Comparison of ENCODE assay signal across 10 cellular contexts in the genomic region with DNA sequence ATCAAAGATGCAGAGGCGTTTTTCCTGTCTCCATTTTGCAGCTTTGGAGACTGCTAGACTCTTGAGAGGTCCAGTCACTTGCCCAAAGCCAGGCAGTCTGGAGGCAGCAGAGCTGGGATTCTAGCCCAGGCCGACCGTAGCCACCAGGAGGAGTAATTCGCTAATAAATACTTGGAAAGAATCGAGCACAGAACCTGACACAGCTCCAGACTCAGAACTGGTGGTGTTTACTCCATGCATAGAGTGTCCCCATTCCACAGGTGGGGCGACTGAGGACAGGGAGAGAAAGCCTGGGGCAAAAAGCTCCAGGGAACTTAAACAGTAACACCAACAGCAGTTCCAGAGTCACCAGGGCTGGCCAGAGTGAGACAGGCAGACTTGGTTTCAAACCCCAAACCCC. TPM values are rescaled to one million over a fixed set of nuclear protein-coding genes. Genes with fewer than 3 reads are reported as not detected.
A peak's percentile ranks its signal among the peaks of the same experiment; 100 is the strongest.
DNase-seq lines count a peak whose midpoint lies in the region; ATAC-seq and TF ChIP-seq lines count a peak whose summit lies in the region.
"Had no signal": no experiment of that assay in that cellular context is flagged by ENCODE, and none has a peak within 500 bp of the region (broad histone marks: within the 10 kb centered on the region; RNA-seq: fewer than 3 reads in every experiment).

No MANE protein-coding gene starts in this region.

- H3K9me3 ChIP-seq in NT2/D1 (ENCODE audit: insufficient read depth, low read length) (no peaks in the 10 kb centered on the region), endodermal cell (ENCODE audit: control insufficient read depth, low read length) (no peaks in the 10 kb centered on the region)
- H3K9me3 ChIP-seq: gastrocnemius medialis, neutrophil, SJCRH30 had no signal

- H3K27me3 ChIP-seq in GM06990 (replicated peaks; ENCODE audit: control insufficient read depth, insufficient read depth, low read length) (no peaks in the 10 kb centered on the region; the same call in none of the 2 replicates), NT2/D1 (ENCODE audit: insufficient read depth, insufficient read length) (peaks cover 65% of the 10 kb centered on the region), endodermal cell (ENCODE audit: control insufficient read depth, insufficient read depth, low read length, poor library complexity, severe bottlenecking) (peaks cover 38% of the 10 kb centered on the region)

- peak overlapping the region; percentile 98 for H3K27ac ChIP-seq in endodermal cell (ENCODE audit: low read depth, low read length)
- H3K27ac ChIP-seq: gastrocnemius medialis, neutrophil, SJCRH30 had no signal

- H3K9ac ChIP-seq in NT2/D1 (ENCODE audit: insufficient read length, low read depth) (peak overlapping the region; percentile 68), endodermal cell (ENCODE audit: extremely low read depth, low read length, poor library complexity, severe bottlenecking) (no peak overlapping the region)

- H3K36me3 Mint-ChIP-seq in endodermal cell (ENCODE audit: low read depth) (no peaks in the 10 kb centered on the region), osteocyte (ENCODE audit: unreplicated experiment) (no peaks in the 10 kb centered on the region)

- no peak for ATAC-seq in GM19467 (IDR thresholded peaks at IDR 0.05; ENCODE audit: unreplicated experiment)

- H3K4me3 ChIP-seq in GM06990 (replicated peaks; ENCODE audit: low read depth, low read length) (no peak overlapping the region), NT2/D1 (ENCODE audit: insufficient read length, low read depth) (no peak overlapping the region), endodermal cell (ENCODE audit: low read length) (no peak overlapping the region)
- H3K4me3 ChIP-seq: gastrocnemius medialis, SJCRH30 had no signal

- DNase-seq in GM06990 (ENCODE audit: extremely low read depth, insufficient read length) (no peak), NT2/D1 (ENCODE audit: low read depth, low spot score) (no peak), endodermal cell (peak; percentile 79), osteocyte (ENCODE audit: extremely low spot score, unreplicated experiment) (no peak), dedifferentiated amniotic fluid mesenchymal stem cell (ENCODE audit: extremely low spot score) (no peak), KG1 (lab: John Stamatoyannopoulos, UW) (no peak)
- DNase-seq: gastrocnemius medialis had no signal

- H3K27me3 Mint-ChIP-seq in endodermal cell (ENCODE audit: insufficient read depth) = peaks cover 88% of the 10 kb centered on the region
- peaks cover 22% of the 10 kb centered on the region for H3K27me3 Mint-ChIP-seq in osteocyte (ENCODE audit: unreplicated experiment)

- H3K36me3 ChIP-seq in GM06990 (ENCODE audit: control insufficient read depth, insufficient read depth, low read length) (no peaks in the 10 kb centered on the region), NT2/D1 (ENCODE audit: insufficient read depth, insufficient read length, low read length) (no peaks in the 10 kb centered on the region), endodermal cell (ENCODE audit: control insufficient read depth, insufficient read depth, low read length) (no peaks in the 10 kb centered on the region)
- H3K36me3 ChIP-seq: gastrocnemius medialis, neutrophil, SJCRH30 had no signal

- TF ChIP-seq CTCF in GM06990 (IDR thresholded peaks at IDR 0.05; ENCODE audit: insufficient read depth, low read length, poor library complexity, severe bottlenecking) = peak; percentile 17
- TF ChIP-seq CTCF in endodermal cell (conservative IDR thresholded peaks at IDR 0.05) = peak; percentile 64
- peak; percentile 39 for TF ChIP-seq CTCF in osteocyte (IDR thresholded peaks at IDR 0.05)

- H3K9me3 Mint-ChIP-seq in endodermal cell = peaks cover 2% of the 10 kb centered on the region
- no peaks in the 10 kb centered on the region for H3K9me3 Mint-ChIP-seq in osteocyte (ENCODE audit: unreplicated experiment)

- no peak overlapping the region for H3K27ac Mint-ChIP-seq in endodermal cell
- H3K27ac Mint-ChIP-seq in osteocyte (ENCODE audit: unreplicated experiment) = no peak overlapping the region

- H3K4me1 Mint-ChIP-seq in endodermal cell = peaks cover 10% of the 10 kb centered on the region
- peaks cover 2% of the 10 kb centered on the region for H3K4me1 Mint-ChIP-seq in osteocyte (ENCODE audit: unreplicated experiment)

- WGBS in endodermal cell (ENCODE audit: insufficient coverage in 1 of 2, insufficient read length in 1 of 2), 2 experiments = 54 to 55% methylated on average over 6 of the region's 6 CpGs

- no peak overlapping the region for H3K4me3 Mint-ChIP-seq in endodermal cell
- no peak overlapping the region for H3K4me3 Mint-ChIP-seq in osteocyte (ENCODE audit: unreplicated experiment)

- H3K4me1 ChIP-seq in NT2/D1 (ENCODE audit: insufficient read depth, insufficient read length) = peaks cover 35% of the 10 kb centered on the region
- no peaks in the 10 kb centered on the region for H3K4me1 ChIP-seq in endodermal cell (ENCODE audit: control insufficient read depth, insufficient read depth, low read length)
- H3K4me1 ChIP-seq: gastrocnemius medialis had no signal

RNA-seq across cellular contexts. Expression of a gene that starts 10.7 kb away (rescaled TPM):
- total RNA-seq in endodermal cell = 10 to 100 TPM; 18.5 to 26.5 TPM
- 51.5 TPM for polyA plus RNA-seq in endodermal cell (2013, experiment 1 of 2)
- polyA plus RNA-seq in endodermal cell (2013, experiment 2 of 2) = 53.6 TPM
- 128 and 132 TPM in 2 replicates for total RNA-seq in osteocyte

RNA-seq across cellular contexts. Expression of a gene that starts 38.8 kb away (rescaled TPM):
- total RNA-seq in endodermal cell = 10 to 100 TPM; 51.5 to 60.4 TPM
- polyA plus RNA-seq in endodermal cell (2013, experiment 1 of 2) = 46.9 TPM
- polyA plus RNA-seq in endodermal cell (2013, experiment 2 of 2) = 45.0 TPM
- 57.0 and 62.0 TPM in 2 replicates for total RNA-seq in osteocyte

RNA-seq across cellular contexts. Expression of a gene that starts 45.8 kb away (rescaled TPM):
- 10 to 100 TPM; 34.5 to 48.7 TPM for total RNA-seq in endodermal cell
- polyA plus RNA-seq in endodermal cell (2013, experiment 1 of 2) = 60.4 TPM
- 57.4 TPM for polyA plus RNA-seq in endodermal cell (2013, experiment 2 of 2)
- 37.7 and 40.5 TPM in 2 replicates for total RNA-seq in osteocyte
